In genomic region chr3:152222327-152222726, GRCh38 we compare ENCODE assay signal across 10 cellular contexts. TPM values are rescaled to one million over a fixed set of nuclear protein-coding genes. Genes with fewer than 3 reads are reported as not detected.
DNase-seq lines count a peak whose midpoint lies in the region; ATAC-seq and TF ChIP-seq lines count a peak whose summit lies in the region.
"Had no signal": no experiment of that assay in that cellular context is flagged by ENCODE, and none has a peak within 500 bp of the region (broad histone marks: within the 10 kb centered on the region; RNA-seq: fewer than 3 reads in every experiment).

No MANE protein-coding gene starts in this region.

- TF ChIP-seq CTCF in fibroblast of the aortic adventitia (IDR thresholded peaks at IDR 0.05; ENCODE audit: insufficient read depth, low read length) (no peak), suprapubic skin (IDR thresholded peaks at IDR 0.05) (no peak), brain microvascular endothelial cell (IDR thresholded peaks at IDR 0.05; ENCODE audit: low read depth, low read length, missing control alignments) (no peak)

- CTCF ChIA-PET in activated CD4-positive, alpha-beta T cell treated with anti-CD3 and anti-CD28 coated beads for 36 hours (lab: Charles Lee), result interaction anchor here (0.6 to 1.5 kb wide), 4 partner anchors 9 to 38 kb away, joined by 3 to 4 read pairs (median 4); no protein-coding TSS in a partner anchor

- TF ChIP-seq EP300 in suprapubic skin (IDR thresholded peaks at IDR 0.05), result no peak

- H3K36me3 ChIP-seq in suprapubic skin (no peaks in the 10 kb centered on the region), brain microvascular endothelial cell (replicated peaks) (no peaks in the 10 kb centered on the region)
- H3K36me3 ChIP-seq: BE2C had no signal

- H3K9me3 Mint-ChIP-seq in activated CD4-positive, alpha-beta T cell treated with anti-CD3 and anti-CD28 coated beads for 36 hours (ENCODE audit: low read depth), result no peaks in the 10 kb centered on the region

- H3K27me3 Mint-ChIP-seq in activated CD4-positive, alpha-beta T cell treated with anti-CD3 and anti-CD28 coated beads for 36 hours, result no peaks in the 10 kb centered on the region

- H3K4me3 ChIP-seq in fibroblast of the aortic adventitia (ENCODE audit: low read depth, low read length) (no peak overlapping the region), suprapubic skin (no peak overlapping the region), brain microvascular endothelial cell (ENCODE audit: low read depth, low read length) (no peak overlapping the region)

- H3K4me3 Mint-ChIP-seq in activated CD4-positive, alpha-beta T cell treated with anti-CD3 and anti-CD28 coated beads for 36 hours, result peak overlapping the region; percentile 4

- H3K36me3 Mint-ChIP-seq in activated CD4-positive, alpha-beta T cell treated with anti-CD3 and anti-CD28 coated beads for 36 hours (ENCODE audit: low read depth), result peaks cover 1% of the 10 kb centered on the region

- H3K9me3 ChIP-seq in suprapubic skin, result no peaks in the 10 kb centered on the region
- H3K9me3 ChIP-seq: BE2C had no signal

- no peaks in the 10 kb centered on the region for H3K27me3 ChIP-seq in suprapubic skin
- no peaks in the 10 kb centered on the region for H3K27me3 ChIP-seq in brain microvascular endothelial cell (replicated peaks)
- H3K27me3 ChIP-seq: BE2C had no signal

- peak overlapping the region; percentile 77 for H3K27ac Mint-ChIP-seq in activated CD4-positive, alpha-beta T cell treated with anti-CD3 and anti-CD28 coated beads for 36 hours

- POLR2A ChIA-PET in activated CD4-positive, alpha-beta T cell treated with anti-CD3 and anti-CD28 coated beads for 36 hours (lab: Charles Lee), result interaction anchor here (0.6 kb wide), 1 partner anchor 21 kb away, joined by 9 read pairs; no protein-coding TSS in a partner anchor

- DNase-seq in activated CD4-positive, alpha-beta T cell treated with anti-CD3 and anti-CD28 coated beads for 36 hours, result no peak
- no peak for DNase-seq in activated CD4-positive, alpha-beta T cell treated with anti-CD3 and anti-CD28 coated beads for 1 hour
- DNase-seq in fibroblast of the aortic adventitia (ENCODE audit: low read depth) (peak; percentile 89), suprapubic skin (ENCODE audit: low spot score in 2 of 2) (no peak), brain microvascular endothelial cell (no peak), hippocampal formation (lab: John Stamatoyannopoulos, UW) (no peak), HT-29 (ENCODE audit: low spot score) (no peak)
- DNase-seq: activated gamma-delta T cell, BE2C had no signal

- in situ Hi-C loops in brain microvascular endothelial cell (cut with HindIII; ENCODE audit: low pct_ligation_motif_present, low sequenced_read_pairs), result no loop called here

- intact Hi-C loops in activated CD4-positive, alpha-beta T cell treated with anti-CD3 and anti-CD28 coated beads for 36 hours (cut with DNase I, micrococcal nuclease), result loop anchor here (1.0 to 2.0 kb wide), 2 partner anchors 10 to 14 kb away; no protein-coding TSS in a partner anchor

- WGBS in suprapubic skin, result 19% methylated on average over 2 of the region's 2 CpGs

- peak; percentile 68 for ATAC-seq in activated CD4-positive, alpha-beta T cell treated with anti-CD3 and anti-CD28 coated beads for 36 hours
- peak; percentile 88 for ATAC-seq in SK-N-SH treated with all-trans-retinoic acid at 6 μM for 48 hours

- peaks cover 15% of the 10 kb centered on the region for H3K4me1 ChIP-seq in suprapubic skin
- H3K4me1 ChIP-seq: BE2C had no signal

- H3K27ac ChIP-seq in suprapubic skin (peak overlapping the region; percentile 69), brain microvascular endothelial cell (no peak overlapping the region)

- no peak for TF ChIP-seq POLR2A in suprapubic skin (IDR thresholded peaks at IDR 0.05)

- peaks cover 70% of the 10 kb centered on the region for H3K4me1 Mint-ChIP-seq in activated CD4-positive, alpha-beta T cell treated with anti-CD3 and anti-CD28 coated beads for 36 hours

TF ChIP-seq in SK-N-SH treated with all-trans-retinoic acid at 6 μM for 48 hours, 23 proteins besides CTCF, POLR2A, EP300 and RAD21 (continues in another document):
- TF ChIP-seq CSRNP3 (CRISPR knock-in tag; IDR thresholded peaks at IDR 0.05) (no peak), OSR1 (CRISPR knock-in tag; IDR thresholded peaks at IDR 0.05) (no peak), ZNF70 (CRISPR knock-in tag; IDR thresholded peaks at IDR 0.05) (no peak), ZC3H10 (CRISPR knock-in tag; IDR thresholded peaks at IDR 0.05) (no peak), TSHZ2 (CRISPR knock-in tag; IDR thresholded peaks at IDR 0.05) (no peak), TCF4 (CRISPR knock-in tag; IDR thresholded peaks at IDR 0.05; ENCODE audit: borderline replicate concordance) (no peak), BACH2 (CRISPR knock-in tag; IDR thresholded peaks at IDR 0.05; ENCODE audit: borderline replicate concordance) (no peak), CSDC2 (CRISPR knock-in tag; IDR thresholded peaks at IDR 0.05) (no peak), TOX (CRISPR knock-in tag; IDR thresholded peaks at IDR 0.05; ENCODE audit: borderline replicate concordance) (no peak), ISL1 (CRISPR knock-in tag; IDR thresholded peaks at IDR 0.05) (no peak), POU6F1 (CRISPR knock-in tag; IDR thresholded peaks at IDR 0.05; ENCODE audit: borderline replicate concordance, low read depth) (no peak), PPARA (CRISPR knock-in tag; IDR thresholded peaks at IDR 0.05; ENCODE audit: borderline replicate concordance) (no peak), ZNF8 (CRISPR knock-in tag; IDR thresholded peaks at IDR 0.05) (no peak), SNAI2 (CRISPR knock-in tag; IDR thresholded peaks at IDR 0.05) (no peak), ARNTL (CRISPR knock-in tag; IDR thresholded peaks at IDR 0.05; ENCODE audit: borderline replicate concordance, low read depth) (no peak)

RNA-seq across cellular contexts. Expression of gene MBNL1, which starts 46.4 kb away (rescaled TPM):
- 100 to 1,000 TPM; 317 to 481 TPM for total RNA-seq in activated CD4-positive, alpha-beta T cell treated with anti-CD3 and anti-CD28 coated beads for 36 hours
- total RNA-seq in fibroblast of the aortic adventitia (ENCODE audit: low replicate concordance) (105 and 465 TPM in 2 replicates), suprapubic skin (100 to 1,000 TPM; 258 to 478 (median 320) TPM)
- total RNA-seq in HT-29 (2014; rRNA removed; shearing (Covaris generic)), result 144 and 163 TPM in 2 replicates
